In the genomic region with DNA sequence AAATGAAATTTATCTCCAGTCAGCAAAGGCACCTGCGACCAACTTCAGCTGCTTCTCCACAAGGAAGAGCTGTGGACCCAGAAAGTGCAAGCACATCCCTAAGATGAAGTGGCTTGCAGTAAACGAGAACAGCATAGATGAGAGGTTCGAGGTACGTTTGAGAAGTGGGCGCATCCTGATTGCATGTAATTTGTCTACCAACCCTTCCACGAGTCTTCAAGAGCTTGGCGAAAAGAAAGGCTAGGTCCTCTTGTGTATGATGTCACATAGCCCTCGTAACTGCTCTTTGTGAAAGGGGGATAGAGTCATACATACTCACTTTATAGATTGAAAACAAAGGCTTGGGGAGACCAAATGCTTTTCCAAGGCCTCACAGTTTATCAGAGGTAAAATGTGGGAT, we compare ENCODE assay signal across 9 cellular contexts. TPM values are rescaled to one million over a fixed set of nuclear protein-coding genes. Genes with fewer than 3 reads are reported as not detected.
DNase-seq lines count a peak whose midpoint lies in the region; ATAC-seq and TF ChIP-seq lines count a peak whose summit lies in the region.
"Had no signal": no experiment of that assay in that cellular context is flagged by ENCODE, and none has a peak within 500 bp of the region (broad histone marks: within the 10 kb centered on the region; RNA-seq: fewer than 3 reads in every experiment).

No MANE protein-coding gene starts in this region.

- intact Hi-C loops in breast epithelium (cut with DNase I; ENCODE audit: low total_unique reads), result no loop called here
- intact Hi-C loops in mammary epithelial cell (cut with micrococcal nuclease), result no loop called here
- intact Hi-C loops in vagina (cut with DNase I), result no loop called here

- H3K36me3 Mint-ChIP-seq in T-helper 2 cell treated with Interferon-gamma antibody and Interleukin-4, amounts not matched to agents 5 μg/mL and 100 μg/mL, for 36 hours (ENCODE audit: low read depth), result no peaks in the 10 kb centered on the region
- H3K36me3 Mint-ChIP-seq in effector memory CD8-positive, alpha-beta T cell (ENCODE audit: insufficient read depth), result peaks cover 6% of the 10 kb centered on the region

- WGBS in mammary epithelial cell (ENCODE audit: low coverage, missing lambda C conversion rate), result 85% methylated on average over 6 of the region's 8 CpGs

- peak; percentile 11 for ATAC-seq in effector memory CD8-positive, alpha-beta T cell (replicated peaks)
- no peak for ATAC-seq in HG03108 (IDR thresholded peaks at IDR 0.05; ENCODE audit: unreplicated experiment)

- dilution Hi-C loops in mammary epithelial cell (cut with HindIII; ENCODE audit: low sequenced_read_pairs), result no loop called here

- peaks cover 0 to 5% of the 10 kb centered on the region in 2 donors for H3K4me1 ChIP-seq in breast epithelium
- H3K4me1 ChIP-seq in mammary epithelial cell (ENCODE audit: insufficient read depth, low read length), result no peaks in the 10 kb centered on the region
- peaks cover 32% of the 10 kb centered on the region for H3K4me1 ChIP-seq in vagina

- TF ChIP-seq POLR2A in breast epithelium (IDR thresholded peaks at IDR 0.05) (no peak), vagina (IDR thresholded peaks at IDR 0.05) (no peak)

- no peak overlapping the region for H2AFZ ChIP-seq in mammary epithelial cell (ENCODE audit: low read depth, low read length)

- H3K27me3 Mint-ChIP-seq in T-helper 2 cell treated with Interferon-gamma antibody and Interleukin-4, amounts not matched to agents 5 μg/mL and 100 μg/mL, for 36 hours (ENCODE audit: low read depth), result no peaks in the 10 kb centered on the region
- no peaks in the 10 kb centered on the region for H3K27me3 Mint-ChIP-seq in effector memory CD8-positive, alpha-beta T cell

- H3K9me3 ChIP-seq in breast epithelium (no peaks in the 10 kb centered on the region), mammary epithelial cell (replicated peaks; ENCODE audit: insufficient read depth, low read length) (no peaks in the 10 kb centered on the region), vagina (no peaks in the 10 kb centered on the region)
- H3K9me3 ChIP-seq: thoracic aorta had no signal

- H3K36me3 ChIP-seq in breast epithelium (no peaks in the 10 kb centered on the region), mammary epithelial cell (ENCODE audit: insufficient read depth, low read length) (no peaks in the 10 kb centered on the region), vagina (no peaks in the 10 kb centered on the region)
- H3K36me3 ChIP-seq: thoracic aorta had no signal

- TF ChIP-seq CTCF in breast epithelium (IDR thresholded peaks at IDR 0.05), result no peak
- TF ChIP-seq CTCF in mammary epithelial cell (conservative IDR thresholded peaks at IDR 0.05 in 1 of 2, IDR thresholded peaks at IDR 0.05 in 1 of 2; ENCODE audit: extremely low read depth in 1 of 2, insufficient read depth in 1 of 2, low read depth in 1 of 2, low read length in 2 of 2), result no peak
- TF ChIP-seq CTCF in vagina (IDR thresholded peaks at IDR 0.05), result no peak

- H3K9me3 Mint-ChIP-seq in T-helper 2 cell treated with Interferon-gamma antibody and Interleukin-4, amounts not matched to agents 5 μg/mL and 100 μg/mL, for 36 hours, result no peaks in the 10 kb centered on the region
- no peaks in the 10 kb centered on the region for H3K9me3 Mint-ChIP-seq in effector memory CD8-positive, alpha-beta T cell

- CTCF ChIA-PET in mammary epithelial cell (lab: Charles Lee; ENCODE audit: low non-redundant PET), result no interaction called here

- peak overlapping the region; percentile 48 to 82 for H3K27ac ChIP-seq in breast epithelium
- no peak overlapping the region for H3K27ac ChIP-seq in mammary epithelial cell (ENCODE audit: insufficient read depth, low read depth, low read length)
- H3K27ac ChIP-seq in vagina, result peak overlapping the region; percentile 24
- H3K27ac ChIP-seq: thoracic aorta had no signal

- DNase-seq in breast epithelium (ENCODE audit: low spot score in 2 of 2) (no peak), mammary epithelial cell (no peak), vagina (ENCODE audit: extremely low spot score in 2 of 2) (peak in 1 of 2 donors; percentile 85), SW480 (ENCODE audit: low spot score) (no peak)
- DNase-seq in T-helper 2 cell treated with Interferon-gamma antibody and Interleukin-4, amounts not matched to agents 5 μg/mL and 100 μg/mL, for 36 hours (ENCODE audit: low spot score), result no peak
- DNase-seq in effector memory CD8-positive, alpha-beta T cell, result no peak
- no peak for DNase-seq in effector CD4-positive, alpha-beta T cell

- no peak overlapping the region for H3K4me2 ChIP-seq in mammary epithelial cell (ENCODE audit: insufficient read depth, low read depth, low read length)

- in situ Hi-C loops in mammary epithelial cell (cut with MboI; ENCODE audit: low sequenced_read_pairs in 2 of 2), result no loop called here

- peak overlapping the region; percentile 83 for H3K4me3 Mint-ChIP-seq in T-helper 2 cell treated with Interferon-gamma antibody and Interleukin-4, amounts not matched to agents 5 μg/mL and 100 μg/mL, for 36 hours
- H3K4me3 Mint-ChIP-seq in effector memory CD8-positive, alpha-beta T cell, result peak overlapping the region; percentile 80 to 85

- H3K27me3 ChIP-seq in breast epithelium, result no peaks in the 10 kb centered on the region
- no peaks in the 10 kb centered on the region for H3K27me3 ChIP-seq in mammary epithelial cell (ENCODE audit: insufficient read depth, low read length)
- no peaks in the 10 kb centered on the region for H3K27me3 ChIP-seq in vagina

- H3K79me2 ChIP-seq in mammary epithelial cell (ENCODE audit: insufficient read depth, low read length), result no peaks in the 10 kb centered on the region

- no TSS peak for BruUV-seq in mammary epithelial cell (replicated peaks; lab: Mats Ljungman, UMichigan)

- H4K20me1 ChIP-seq in mammary epithelial cell (ENCODE audit: insufficient read depth, low read length), result no peaks in the 10 kb centered on the region

- peak overlapping the region; percentile 95 for H3K27ac Mint-ChIP-seq in T-helper 2 cell treated with Interferon-gamma antibody and Interleukin-4, amounts not matched to agents 5 μg/mL and 100 μg/mL, for 36 hours
- H3K27ac Mint-ChIP-seq in effector memory CD8-positive, alpha-beta T cell, result peak overlapping the region; percentile 88 to 93

- peaks cover 68% of the 10 kb centered on the region for H3K4me1 Mint-ChIP-seq in T-helper 2 cell treated with Interferon-gamma antibody and Interleukin-4, amounts not matched to agents 5 μg/mL and 100 μg/mL, for 36 hours (ENCODE audit: low read depth)
- peaks cover 37 to 44% of the 10 kb centered on the region in 2 donors for H3K4me1 Mint-ChIP-seq in effector memory CD8-positive, alpha-beta T cell (ENCODE audit: low read depth in 2 of 2)

- H3K4me3 ChIP-seq in breast epithelium, result no peak overlapping the region
- no peak overlapping the region for H3K4me3 ChIP-seq in mammary epithelial cell (replicated peaks in 1 of 3; ENCODE audit: insufficient read depth in 1 of 3, low read depth in 2 of 3, low read length in 3 of 3)
- H3K4me3 ChIP-seq in vagina, result no peak overlapping the region
- H3K4me3 ChIP-seq: thoracic aorta had no signal

- H3K9ac ChIP-seq in mammary epithelial cell (ENCODE audit: insufficient read depth, low read length), result no peak overlapping the region

RNA-seq across cellular contexts. Expression of a gene that starts 6.0 kb away (rescaled TPM):
- total RNA-seq in breast epithelium (10 to 100 TPM; 15.4 to 41.4 (median 21.8) TPM), mammary epithelial cell (not detected), vagina (25.5 TPM)
- not detected for polyA plus RNA-seq in mammary epithelial cell
- polyA minus RNA-seq in mammary epithelial cell, result not detected

Comparison
In these comparisons a context has a peak if more than half of its experiments do, and no peak if none do; other contexts are left out.
1. RNA of a gene that starts 6.0 kb away (total RNA-seq): 25.5 TPM in vagina (single experiment) and 15.4 to 41.4 TPM in breast epithelium; not detected in mammary epithelial cell; every median in the first group is over 10 times any median in the second.